1 cellular context compared by ENCODE assay signal in the genomic region with DNA sequence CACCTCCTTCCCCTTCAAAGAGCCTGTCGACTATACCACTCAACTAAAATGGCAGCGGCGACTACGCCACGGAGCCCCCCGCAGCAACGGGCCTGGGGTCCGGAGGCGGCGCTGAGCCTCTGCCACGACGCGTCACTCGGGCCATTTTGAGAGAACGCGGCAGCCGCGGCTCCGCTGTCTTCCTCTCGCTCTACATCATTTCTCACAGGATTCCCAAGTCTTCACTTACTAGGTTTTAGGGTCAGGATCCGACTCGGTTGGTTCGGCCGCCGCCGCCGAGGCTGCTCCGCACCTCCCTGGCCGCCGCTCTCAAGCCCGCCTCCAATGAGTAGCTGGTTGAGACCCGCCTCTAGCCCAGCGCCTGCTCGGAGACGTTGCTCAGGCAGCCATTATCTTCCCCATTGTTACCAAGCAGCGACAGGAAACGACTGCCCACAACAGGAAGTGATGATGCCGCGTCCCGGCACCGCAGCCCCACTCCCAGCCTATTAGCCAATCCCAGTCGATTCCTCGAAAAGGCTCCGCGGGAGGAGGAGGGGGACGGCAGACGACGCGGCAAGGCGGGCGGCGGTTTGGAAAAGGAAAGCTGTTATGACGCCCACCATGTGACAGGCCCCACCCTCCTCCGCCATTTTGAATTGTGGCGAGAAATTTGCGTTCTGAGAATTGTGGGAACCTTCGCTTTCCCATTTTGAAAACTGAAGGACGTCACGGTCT.
A peak's percentile ranks its signal among the peaks of the same experiment; 100 is the strongest.
TF ChIP-seq lines count a peak whose summit lies in the region.

A gene with protein sequence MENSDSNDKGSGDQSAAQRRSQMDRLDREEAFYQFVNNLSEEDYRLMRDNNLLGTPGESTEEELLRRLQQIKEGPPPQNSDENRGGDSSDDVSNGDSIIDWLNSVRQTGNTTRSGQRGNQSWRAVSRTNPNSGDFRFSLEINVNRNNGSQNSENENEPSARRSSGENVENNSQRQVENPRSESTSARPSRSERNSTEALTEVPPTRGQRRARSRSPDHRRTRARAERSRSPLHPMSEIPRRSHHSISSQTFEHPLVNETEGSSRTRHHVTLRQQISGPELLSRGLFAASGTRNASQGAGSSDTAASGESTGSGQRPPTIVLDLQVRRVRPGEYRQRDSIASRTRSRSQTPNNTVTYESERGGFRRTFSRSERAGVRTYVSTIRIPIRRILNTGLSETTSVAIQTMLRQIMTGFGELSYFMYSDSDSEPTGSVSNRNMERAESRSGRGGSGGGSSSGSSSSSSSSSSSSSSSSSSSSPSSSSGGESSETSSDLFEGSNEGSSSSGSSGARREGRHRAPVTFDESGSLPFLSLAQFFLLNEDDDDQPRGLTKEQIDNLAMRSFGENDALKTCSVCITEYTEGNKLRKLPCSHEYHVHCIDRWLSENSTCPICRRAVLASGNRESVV (minus strand): TSS at position 432 of the 717 bp plus-strand sequence. CDS start 18,647 bp downstream, outside the sequence.

TF ChIP-seq in HepG2, 621 proteins besides CTCF, POLR2A, EP300 and RAD21 (continued from another document and continues in another):
- TF ChIP-seq, protein P1, sequence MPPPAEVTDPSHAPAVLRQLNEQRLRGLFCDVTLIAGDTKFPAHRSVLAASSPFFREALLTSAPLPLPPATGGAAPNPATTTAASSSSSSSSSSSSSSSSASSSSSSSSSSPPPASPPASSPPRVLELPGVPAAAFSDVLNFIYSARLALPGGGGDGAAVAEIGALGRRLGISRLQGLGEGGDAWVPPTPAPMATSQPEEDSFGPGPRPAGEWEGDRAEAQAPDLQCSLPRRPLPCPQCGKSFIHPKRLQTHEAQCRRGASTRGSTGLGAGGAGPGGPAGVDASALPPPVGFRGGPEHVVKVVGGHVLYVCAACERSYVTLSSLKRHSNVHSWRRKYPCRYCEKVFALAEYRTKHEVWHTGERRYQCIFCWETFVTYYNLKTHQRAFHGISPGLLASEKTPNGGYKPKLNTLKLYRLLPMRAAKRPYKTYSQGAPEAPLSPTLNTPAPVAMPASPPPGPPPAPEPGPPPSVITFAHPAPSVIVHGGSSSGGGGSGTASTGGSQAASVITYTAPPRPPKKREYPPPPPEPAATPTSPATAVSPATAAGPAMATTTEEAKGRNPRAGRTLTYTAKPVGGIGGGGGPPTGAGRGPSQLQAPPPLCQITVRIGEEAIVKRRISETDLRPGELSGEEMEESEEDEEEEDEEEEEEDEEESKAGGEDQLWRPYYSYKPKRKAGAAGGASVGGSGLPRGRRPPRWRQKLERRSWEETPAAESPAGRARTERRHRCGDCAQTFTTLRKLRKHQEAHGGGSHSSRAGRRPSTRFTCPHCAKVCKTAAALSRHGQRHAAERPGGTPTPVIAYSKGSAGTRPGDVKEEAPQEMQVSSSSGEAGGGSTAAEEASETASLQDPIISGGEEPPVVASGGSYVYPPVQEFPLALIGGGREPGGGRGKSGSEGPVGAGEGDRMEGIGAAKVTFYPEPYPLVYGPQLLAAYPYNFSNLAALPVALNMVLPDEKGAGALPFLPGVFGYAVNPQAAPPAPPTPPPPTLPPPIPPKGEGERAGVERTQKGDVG (CRISPR knock-in tag; IDR thresholded peaks at IDR 0.05; ENCODE audit: borderline replicate concordance), result no peak
- TF ChIP-seq ZNF224 (CRISPR knock-in tag; IDR thresholded peaks at IDR 0.05) (no peak), ARNTL (CRISPR knock-in tag; IDR thresholded peaks at IDR 0.05) (no peak), KDM5A (IDR thresholded peaks at IDR 0.05; ENCODE audit: borderline replicate concordance, low read length) (peak; percentile 44; the same call in 1 of the 2 replicates), KMT2A (CRISPR knock-in tag; IDR thresholded peaks at IDR 0.05) (no peak), KLF13 (CRISPR knock-in tag; IDR thresholded peaks at IDR 0.05) (no peak), ZNF577 (CRISPR knock-in tag; IDR thresholded peaks at IDR 0.05; ENCODE audit: borderline replicate concordance, low read depth) (no peak), ZNF431 (CRISPR knock-in tag; IDR thresholded peaks at IDR 0.05; ENCODE audit: borderline replicate concordance, low read depth) (no peak), CREB1 (IDR thresholded peaks at IDR 0.05) (peak; percentile 85), CREB1 (CRISPR knock-in tag; IDR thresholded peaks at IDR 0.05) (peak; percentile 91), HNRNPL (IDR thresholded peaks at IDR 0.05; ENCODE audit: low read depth, low read length) (no peak), ZNF354B (CRISPR knock-in tag; IDR thresholded peaks at IDR 0.05) (no peak), ZNF572 (CRISPR knock-in tag; IDR thresholded peaks at IDR 0.05) (no peak), ARNT (IDR thresholded peaks at IDR 0.05) (no peak), PAF1 (CRISPR knock-in tag; IDR thresholded peaks at IDR 0.05) (no peak), HNRNPH1 (optimal IDR thresholded peaks at IDR 0.05; ENCODE audit: low read depth, low read length) (no peak), BCL6 (CRISPR knock-in tag; IDR thresholded peaks at IDR 0.05) (peak; percentile 83), ZNF614 (CRISPR knock-in tag; IDR thresholded peaks at IDR 0.05; ENCODE audit: borderline replicate concordance) (no peak), ZFP36 (IDR thresholded peaks at IDR 0.05; ENCODE audit: borderline replicate concordance, low read depth, low read length, partially characterized antibody) (no peak), ZNF333 (CRISPR knock-in tag; IDR thresholded peaks at IDR 0.05; ENCODE audit: borderline replicate concordance) (no peak), RFX5 (IDR thresholded peaks at IDR 0.05; ENCODE audit: low read depth, low read length) (no peak; the same call in 1 of the 2 replicates), GABPB1 (CRISPR knock-in tag; IDR thresholded peaks at IDR 0.05) (peak; percentile 93), MTF1 (CRISPR knock-in tag; IDR thresholded peaks at IDR 0.05) (no peak), AHR (CRISPR knock-in tag; IDR thresholded peaks at IDR 0.05) (no peak)
- TF ChIP-seq, protein P2, sequence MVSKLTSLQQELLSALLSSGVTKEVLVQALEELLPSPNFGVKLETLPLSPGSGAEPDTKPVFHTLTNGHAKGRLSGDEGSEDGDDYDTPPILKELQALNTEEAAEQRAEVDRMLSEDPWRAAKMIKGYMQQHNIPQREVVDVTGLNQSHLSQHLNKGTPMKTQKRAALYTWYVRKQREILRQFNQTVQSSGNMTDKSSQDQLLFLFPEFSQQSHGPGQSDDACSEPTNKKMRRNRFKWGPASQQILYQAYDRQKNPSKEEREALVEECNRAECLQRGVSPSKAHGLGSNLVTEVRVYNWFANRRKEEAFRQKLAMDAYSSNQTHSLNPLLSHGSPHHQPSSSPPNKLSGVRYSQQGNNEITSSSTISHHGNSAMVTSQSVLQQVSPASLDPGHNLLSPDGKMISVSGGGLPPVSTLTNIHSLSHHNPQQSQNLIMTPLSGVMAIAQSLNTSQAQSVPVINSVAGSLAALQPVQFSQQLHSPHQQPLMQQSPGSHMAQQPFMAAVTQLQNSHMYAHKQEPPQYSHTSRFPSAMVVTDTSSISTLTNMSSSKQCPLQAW (CRISPR knock-in tag; IDR thresholded peaks at IDR 0.05), result no peak
- TF ChIP-seq, protein P3, sequence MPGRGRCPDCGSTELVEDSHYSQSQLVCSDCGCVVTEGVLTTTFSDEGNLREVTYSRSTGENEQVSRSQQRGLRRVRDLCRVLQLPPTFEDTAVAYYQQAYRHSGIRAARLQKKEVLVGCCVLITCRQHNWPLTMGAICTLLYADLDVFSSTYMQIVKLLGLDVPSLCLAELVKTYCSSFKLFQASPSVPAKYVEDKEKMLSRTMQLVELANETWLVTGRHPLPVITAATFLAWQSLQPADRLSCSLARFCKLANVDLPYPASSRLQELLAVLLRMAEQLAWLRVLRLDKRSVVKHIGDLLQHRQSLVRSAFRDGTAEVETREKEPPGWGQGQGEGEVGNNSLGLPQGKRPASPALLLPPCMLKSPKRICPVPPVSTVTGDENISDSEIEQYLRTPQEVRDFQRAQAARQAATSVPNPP (CRISPR knock-in tag; IDR thresholded peaks at IDR 0.05), result 0 out of 2 replicates have a peak, but pooled peaks have one; percentile 29
- TF ChIP-seq, protein P4, sequence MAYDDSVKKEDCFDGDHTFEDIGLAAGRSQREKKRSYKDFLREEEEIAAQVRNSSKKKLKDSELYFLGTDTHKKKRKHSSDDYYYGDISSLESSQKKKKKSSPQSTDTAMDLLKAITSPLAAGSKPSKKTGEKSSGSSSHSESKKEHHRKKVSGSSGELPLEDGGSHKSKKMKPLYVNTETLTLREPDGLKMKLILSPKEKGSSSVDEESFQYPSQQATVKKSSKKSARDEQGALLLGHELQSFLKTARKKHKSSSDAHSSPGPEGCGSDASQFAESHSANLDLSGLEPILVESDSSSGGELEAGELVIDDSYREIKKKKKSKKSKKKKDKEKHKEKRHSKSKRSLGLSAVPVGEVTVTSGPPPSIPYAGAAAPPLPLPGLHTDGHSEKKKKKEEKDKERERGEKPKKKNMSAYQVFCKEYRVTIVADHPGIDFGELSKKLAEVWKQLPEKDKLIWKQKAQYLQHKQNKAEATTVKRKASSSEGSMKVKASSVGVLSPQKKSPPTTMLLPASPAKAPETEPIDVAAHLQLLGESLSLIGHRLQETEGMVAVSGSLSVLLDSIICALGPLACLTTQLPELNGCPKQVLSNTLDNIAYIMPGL (CRISPR knock-in tag; IDR thresholded peaks at IDR 0.05; ENCODE audit: borderline replicate concordance in 1 of 2, low read depth in 1 of 2), result peak; percentile 16 to 59; a peak in 1 of 4 replicates
- TF ChIP-seq, protein P5, sequence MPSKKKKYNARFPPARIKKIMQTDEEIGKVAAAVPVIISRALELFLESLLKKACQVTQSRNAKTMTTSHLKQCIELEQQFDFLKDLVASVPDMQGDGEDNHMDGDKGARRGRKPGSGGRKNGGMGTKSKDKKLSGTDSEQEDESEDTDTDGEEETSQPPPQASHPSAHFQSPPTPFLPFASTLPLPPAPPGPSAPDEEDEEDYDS (CRISPR knock-in tag; IDR thresholded peaks at IDR 0.05), result 0 out of 2 replicates have a peak, but pooled peaks have one; percentile 27
- TF ChIP-seq, protein P6, sequence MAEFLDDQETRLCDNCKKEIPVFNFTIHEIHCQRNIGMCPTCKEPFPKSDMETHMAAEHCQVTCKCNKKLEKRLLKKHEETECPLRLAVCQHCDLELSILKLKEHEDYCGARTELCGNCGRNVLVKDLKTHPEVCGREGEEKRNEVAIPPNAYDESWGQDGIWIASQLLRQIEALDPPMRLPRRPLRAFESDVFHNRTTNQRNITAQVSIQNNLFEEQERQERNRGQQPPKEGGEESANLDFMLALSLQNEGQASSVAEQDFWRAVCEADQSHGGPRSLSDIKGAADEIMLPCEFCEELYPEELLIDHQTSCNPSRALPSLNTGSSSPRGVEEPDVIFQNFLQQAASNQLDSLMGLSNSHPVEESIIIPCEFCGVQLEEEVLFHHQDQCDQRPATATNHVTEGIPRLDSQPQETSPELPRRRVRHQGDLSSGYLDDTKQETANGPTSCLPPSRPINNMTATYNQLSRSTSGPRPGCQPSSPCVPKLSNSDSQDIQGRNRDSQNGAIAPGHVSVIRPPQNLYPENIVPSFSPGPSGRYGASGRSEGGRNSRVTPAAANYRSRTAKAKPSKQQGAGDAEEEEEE (CRISPR knock-in tag; IDR thresholded peaks at IDR 0.05; ENCODE audit: borderline replicate concordance), result no peak
- TF ChIP-seq, protein P7, sequence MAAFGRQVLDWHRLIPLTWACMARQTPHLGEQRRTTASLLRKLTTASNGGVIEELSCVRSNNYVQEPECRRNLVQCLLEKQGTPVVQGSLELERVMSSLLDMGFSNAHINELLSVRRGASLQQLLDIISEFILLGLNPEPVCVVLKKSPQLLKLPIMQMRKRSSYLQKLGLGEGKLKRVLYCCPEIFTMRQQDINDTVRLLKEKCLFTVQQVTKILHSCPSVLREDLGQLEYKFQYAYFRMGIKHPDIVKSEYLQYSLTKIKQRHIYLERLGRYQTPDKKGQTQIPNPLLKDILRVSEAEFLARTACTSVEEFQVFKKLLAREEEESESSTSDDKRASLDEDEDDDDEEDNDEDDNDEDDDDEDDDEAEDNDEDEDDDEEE (CRISPR knock-in tag; IDR thresholded peaks at IDR 0.05), result no peak
- TF ChIP-seq, protein P8, sequence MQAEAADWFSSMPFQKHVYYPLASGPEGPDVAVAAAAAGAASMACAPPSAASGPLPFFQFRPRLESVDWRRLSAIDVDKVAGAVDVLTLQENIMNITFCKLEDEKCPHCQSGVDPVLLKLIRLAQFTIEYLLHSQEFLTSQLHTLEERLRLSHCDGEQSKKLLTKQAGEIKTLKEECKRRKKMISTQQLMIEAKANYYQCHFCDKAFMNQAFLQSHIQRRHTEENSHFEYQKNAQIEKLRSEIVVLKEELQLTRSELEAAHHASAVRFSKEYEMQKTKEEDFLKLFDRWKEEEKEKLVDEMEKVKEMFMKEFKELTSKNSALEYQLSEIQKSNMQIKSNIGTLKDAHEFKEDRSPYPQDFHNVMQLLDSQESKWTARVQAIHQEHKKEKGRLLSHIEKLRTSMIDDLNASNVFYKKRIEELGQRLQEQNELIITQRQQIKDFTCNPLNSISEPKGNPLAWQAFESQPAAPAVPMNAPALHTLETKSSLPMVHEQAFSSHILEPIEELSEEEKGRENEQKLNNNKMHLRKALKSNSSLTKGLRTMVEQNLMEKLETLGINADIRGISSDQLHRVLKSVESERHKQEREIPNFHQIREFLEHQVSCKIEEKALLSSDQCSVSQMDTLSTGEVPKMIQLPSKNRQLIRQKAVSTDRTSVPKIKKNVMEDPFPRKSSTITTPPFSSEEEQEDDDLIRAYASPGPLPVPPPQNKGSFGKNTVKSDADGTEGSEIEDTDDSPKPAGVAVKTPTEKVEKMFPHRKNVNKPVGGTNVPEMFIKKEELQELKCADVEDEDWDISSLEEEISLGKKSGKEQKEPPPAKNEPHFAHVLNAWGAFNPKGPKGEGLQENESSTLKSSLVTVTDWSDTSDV (CRISPR knock-in tag; IDR thresholded peaks at IDR 0.05), result no peak
